Comparison of ENCODE assay signal across 8 cellular contexts in the genomic region with DNA sequence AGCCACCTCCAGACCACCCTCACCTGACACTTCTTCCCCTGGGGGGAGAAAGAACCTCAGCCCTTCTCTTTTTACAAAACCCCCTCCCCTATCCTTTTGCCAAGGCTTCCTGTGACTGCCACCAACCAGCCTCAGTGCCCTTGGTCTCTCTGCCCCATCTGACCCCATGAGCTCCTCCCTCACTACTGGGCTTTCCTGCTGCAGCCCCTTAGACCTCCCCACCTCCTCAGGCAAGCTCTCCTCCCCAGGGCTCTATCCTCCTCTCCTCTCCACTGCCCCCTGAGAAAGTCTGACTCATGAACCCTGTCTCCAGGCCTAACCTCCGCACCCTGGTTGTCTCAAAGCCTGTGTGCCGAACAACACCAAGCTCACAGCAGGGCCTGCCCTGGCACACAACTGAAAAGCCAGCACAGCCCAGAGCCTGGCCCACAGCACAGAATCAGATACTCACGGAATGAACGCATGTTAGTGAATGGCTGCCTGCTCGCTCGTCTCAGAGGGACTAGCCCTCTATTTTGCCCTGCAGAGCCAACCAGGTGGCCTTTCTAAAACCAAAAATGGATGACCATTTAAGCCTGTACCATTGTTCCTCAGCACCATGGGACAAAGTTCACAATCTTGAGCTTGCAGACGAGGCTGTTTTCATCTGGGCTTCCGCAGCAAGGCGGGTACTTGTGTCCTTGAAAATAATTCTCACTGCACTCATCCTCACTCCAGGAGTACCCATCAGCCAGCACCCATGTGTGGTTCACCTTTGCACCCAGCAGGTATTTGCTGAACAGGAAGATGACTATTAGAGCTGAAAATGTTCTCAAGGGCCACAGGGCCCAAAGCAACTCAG.
DNase-seq lines count a peak whose midpoint lies in the region; ATAC-seq and TF ChIP-seq lines count a peak whose summit lies in the region.
"Had no signal": no experiment of that assay in that cellular context is flagged by ENCODE, and none has a peak within 500 bp of the region (broad histone marks: within the 10 kb centered on the region; RNA-seq: fewer than 3 reads in every experiment).

No MANE protein-coding gene starts in this region.

- no peak overlapping the region for H3K27ac Mint-ChIP-seq in stimulated activated effector memory CD8-positive, alpha-beta T cell treated with anti-CD3 and anti-CD28 coated beads, Interleukin-12 subunit alpha, Interleukin-12 subunit beta, amount 100 ng/mL, for 72 hours

- TF ChIP-seq CTCF in LNCaP clone FGC (IDR thresholded peaks at IDR 0.05; ENCODE audit: control insufficient read depth, extremely low read depth, insufficient read depth): no peak

- peaks cover 6% of the 10 kb centered on the region for H3K4me1 Mint-ChIP-seq in stimulated activated effector memory CD8-positive, alpha-beta T cell treated with anti-CD3 and anti-CD28 coated beads, Interleukin-12 subunit alpha, Interleukin-12 subunit beta, amount 100 ng/mL, for 72 hours

- ATAC-seq in stimulated activated effector memory CD8-positive, alpha-beta T cell treated with anti-CD3 and anti-CD28 coated beads, Interleukin-12 subunit alpha, Interleukin-12 subunit beta, amount 100 ng/mL, for 72 hours: peak; percentile 37
- ATAC-seq in GM18858 (IDR thresholded peaks at IDR 0.05; ENCODE audit: unreplicated experiment): no peak

- peak overlapping the region; percentile 64 for H3K4me3 ChIP-seq in LNCaP clone FGC (ENCODE audit: low read depth, low read length)

- peak; percentile 13 for TF ChIP-seq POLR2A in GM19099 (IDR thresholded peaks at IDR 0.05; ENCODE audit: extremely low read depth, insufficient read length, low read depth)

- DNase-seq in LNCaP clone FGC (ENCODE audit: low read depth) (no peak), globus pallidus (ENCODE audit: low spot score) (peak; percentile 57), NCI-H510A treated with DMSO at 0.1 percent for 48 hours (lab: John Stamatoyannopoulos, UW) (no peak), HuH-7 (ENCODE audit: low spot score) (no peak)
- no peak for DNase-seq in stimulated activated effector memory CD8-positive, alpha-beta T cell treated with anti-CD3 and anti-CD28 coated beads, Interleukin-12 subunit alpha, Interleukin-12 subunit beta, amount 100 ng/mL, for 72 hours (ENCODE audit: low spot score in 2 of 2)
- DNase-seq: stimulated activated CD4-positive, alpha-beta T cell treated with anti-CD3 and anti-CD28 coated beads, Interleukin-4, amount 100 ng/mL, for 1 hour had no signal

- H3K9me3 Mint-ChIP-seq in stimulated activated effector memory CD8-positive, alpha-beta T cell treated with anti-CD3 and anti-CD28 coated beads, Interleukin-12 subunit alpha, Interleukin-12 subunit beta, amount 100 ng/mL, for 72 hours: no peaks in the 10 kb centered on the region

- peak overlapping the region; percentile 34 for H3K4me3 Mint-ChIP-seq in stimulated activated effector memory CD8-positive, alpha-beta T cell treated with anti-CD3 and anti-CD28 coated beads, Interleukin-12 subunit alpha, Interleukin-12 subunit beta, amount 100 ng/mL, for 72 hours

- no peaks in the 10 kb centered on the region for H3K36me3 Mint-ChIP-seq in stimulated activated effector memory CD8-positive, alpha-beta T cell treated with anti-CD3 and anti-CD28 coated beads, Interleukin-12 subunit alpha, Interleukin-12 subunit beta, amount 100 ng/mL, for 72 hours
